In the genomic region with DNA sequence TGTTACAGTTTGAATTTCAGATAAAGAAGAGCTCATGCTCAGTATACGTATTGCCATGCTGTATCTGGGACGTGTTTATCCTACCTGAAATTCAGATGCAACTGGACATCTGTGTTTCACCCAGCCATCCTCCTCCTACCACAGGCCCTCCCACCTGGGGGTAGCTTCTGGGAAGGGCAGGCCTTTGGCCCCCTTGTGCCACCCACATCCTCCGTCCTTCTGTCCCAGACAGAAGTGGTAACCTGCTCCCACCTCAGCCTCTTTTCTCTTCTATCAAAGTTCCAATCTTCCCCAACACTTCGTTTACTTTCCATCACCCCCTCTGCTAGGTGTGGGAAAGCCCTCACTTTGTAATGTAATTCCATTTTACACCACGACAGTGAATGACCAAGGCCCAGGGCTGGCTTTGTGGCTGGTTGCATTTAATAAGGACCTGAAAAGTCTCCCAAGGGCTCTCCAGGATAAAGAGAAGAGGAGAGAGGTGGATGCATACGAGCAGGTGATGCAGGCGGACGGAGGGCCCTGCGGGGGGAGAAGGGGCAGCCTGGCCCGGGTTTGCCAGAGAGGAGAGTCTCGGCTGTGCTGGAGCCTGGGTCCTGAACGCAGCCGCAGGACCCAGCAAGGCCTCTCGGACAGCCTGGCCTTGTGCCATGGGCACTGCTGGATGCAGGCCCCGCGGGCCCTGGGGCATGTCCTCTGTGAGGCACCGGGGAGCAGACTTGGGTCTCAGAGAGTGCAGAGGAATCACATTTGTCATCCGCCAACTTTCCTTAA, we compare ENCODE assay signal across 1 cellular context.
TF ChIP-seq lines count a peak whose summit lies in the region.

No MANE protein-coding gene starts in this region.

TF ChIP-seq in HepG2, 621 proteins besides CTCF, POLR2A, EP300 and RAD21 (continued from another document):
- TF ChIP-seq, protein P1, sequence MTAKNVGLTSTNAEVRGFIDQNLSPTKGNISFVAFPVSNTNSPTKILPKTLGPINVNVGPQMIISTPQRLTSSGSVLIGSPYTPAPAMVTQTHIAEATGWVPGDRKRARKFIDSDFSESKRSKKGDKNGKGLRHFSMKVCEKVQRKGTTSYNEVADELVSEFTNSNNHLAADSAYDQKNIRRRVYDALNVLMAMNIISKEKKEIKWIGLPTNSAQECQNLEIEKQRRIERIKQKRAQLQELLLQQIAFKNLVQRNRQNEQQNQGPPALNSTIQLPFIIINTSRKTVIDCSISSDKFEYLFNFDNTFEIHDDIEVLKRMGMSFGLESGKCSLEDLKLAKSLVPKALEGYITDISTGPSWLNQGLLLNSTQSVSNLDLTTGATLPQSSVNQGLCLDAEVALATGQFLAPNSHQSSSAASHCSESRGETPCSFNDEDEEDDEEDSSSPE (CRISPR knock-in tag; IDR thresholded peaks at IDR 0.05): no peak
- TF ChIP-seq SATB2 (CRISPR knock-in tag; IDR thresholded peaks at IDR 0.05): no peak
- TF ChIP-seq ZNF280B (CRISPR knock-in tag; IDR thresholded peaks at IDR 0.05; ENCODE audit: borderline replicate concordance): no peak
- TF ChIP-seq YEATS4 (CRISPR knock-in tag; IDR thresholded peaks at IDR 0.05; ENCODE audit: borderline replicate concordance): no peak
- no peak for TF ChIP-seq SRY (CRISPR knock-in tag; IDR thresholded peaks at IDR 0.05)
- TF ChIP-seq ZNF432 (CRISPR knock-in tag; IDR thresholded peaks at IDR 0.05; ENCODE audit: borderline replicate concordance): no peak
- no peak for TF ChIP-seq ZFP1 (CRISPR knock-in tag; IDR thresholded peaks at IDR 0.05)
- TF ChIP-seq ZNF749 (CRISPR knock-in tag; IDR thresholded peaks at IDR 0.05; ENCODE audit: borderline replicate concordance): no peak
- no peak for TF ChIP-seq ZNF12 (CRISPR knock-in tag; IDR thresholded peaks at IDR 0.05)
- TF ChIP-seq E2F1 (CRISPR knock-in tag; IDR thresholded peaks at IDR 0.05): no peak
- TF ChIP-seq, protein P2, sequence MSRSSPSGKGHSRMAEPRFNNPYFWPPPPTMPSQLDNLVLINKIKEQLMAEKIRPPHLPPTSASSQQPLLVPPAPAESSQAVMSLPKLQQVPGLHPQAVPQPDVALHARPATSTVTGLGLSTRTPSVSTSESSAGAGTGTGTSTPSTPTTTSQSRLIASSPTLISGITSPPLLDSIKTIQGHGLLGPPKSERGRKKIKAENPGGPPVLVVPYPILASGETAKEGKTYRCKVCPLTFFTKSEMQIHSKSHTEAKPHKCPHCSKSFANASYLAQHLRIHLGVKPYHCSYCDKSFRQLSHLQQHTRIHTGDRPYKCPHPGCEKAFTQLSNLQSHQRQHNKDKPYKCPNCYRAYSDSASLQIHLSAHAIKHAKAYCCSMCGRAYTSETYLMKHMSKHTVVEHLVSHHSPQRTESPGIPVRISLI (CRISPR knock-in tag; IDR thresholded peaks at IDR 0.05; ENCODE audit: borderline replicate concordance): no peak
TF ChIP-seq in HepG2: peak in this region for 0.
